1 cellular context compared by ENCODE assay signal in the genomic region with DNA sequence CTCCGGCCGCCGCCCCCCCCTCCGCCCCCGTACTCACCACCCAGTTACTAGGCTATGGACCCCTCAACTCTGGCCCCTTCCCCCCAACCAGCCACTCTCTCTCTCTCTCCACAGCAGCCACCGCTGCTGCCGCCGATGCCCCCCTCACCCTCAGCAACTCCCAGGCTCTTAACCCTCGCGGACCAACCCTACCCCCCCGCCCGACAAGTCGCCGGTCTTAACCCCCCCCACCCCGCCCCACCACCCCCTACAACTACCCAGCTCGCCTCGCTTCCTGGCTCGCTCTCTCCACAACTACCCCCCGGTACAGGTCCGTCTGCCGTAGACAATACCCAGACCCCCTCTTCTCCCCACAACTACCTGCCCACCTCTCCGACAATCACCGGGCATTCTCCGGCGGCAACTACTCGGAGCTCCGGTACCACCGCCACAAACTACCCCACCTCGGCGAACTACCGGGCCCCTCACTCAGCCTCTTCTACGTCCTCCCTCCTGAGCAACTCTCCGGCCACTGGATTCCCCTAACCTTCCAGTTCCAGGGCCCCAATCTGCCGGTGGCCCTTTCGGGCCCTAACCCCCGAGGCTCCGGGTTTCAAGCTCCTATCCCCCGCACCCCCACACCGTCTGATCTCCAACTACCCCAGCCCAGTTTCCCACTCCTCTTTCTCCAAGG.
TF ChIP-seq lines count a peak whose summit lies in the region.

No MANE protein-coding gene starts in this region.

TF ChIP-seq in K562, 482 proteins besides CTCF, POLR2A, EP300 and RAD21:
- TF ChIP-seq HCFC1 (IDR thresholded peaks at IDR 0.05; ENCODE audit: low read depth, low read length) = no peak
- TF ChIP-seq, protein P1, sequence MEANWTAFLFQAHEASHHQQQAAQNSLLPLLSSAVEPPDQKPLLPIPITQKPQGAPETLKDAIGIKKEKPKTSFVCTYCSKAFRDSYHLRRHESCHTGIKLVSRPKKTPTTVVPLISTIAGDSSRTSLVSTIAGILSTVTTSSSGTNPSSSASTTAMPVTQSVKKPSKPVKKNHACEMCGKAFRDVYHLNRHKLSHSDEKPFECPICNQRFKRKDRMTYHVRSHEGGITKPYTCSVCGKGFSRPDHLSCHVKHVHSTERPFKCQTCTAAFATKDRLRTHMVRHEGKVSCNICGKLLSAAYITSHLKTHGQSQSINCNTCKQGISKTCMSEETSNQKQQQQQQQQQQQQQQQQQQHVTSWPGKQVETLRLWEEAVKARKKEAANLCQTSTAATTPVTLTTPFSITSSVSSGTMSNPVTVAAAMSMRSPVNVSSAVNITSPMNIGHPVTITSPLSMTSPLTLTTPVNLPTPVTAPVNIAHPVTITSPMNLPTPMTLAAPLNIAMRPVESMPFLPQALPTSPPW (CRISPR knock-in tag; IDR thresholded peaks at IDR 0.05) = peak; percentile 27
- TF ChIP-seq ZNF740 (CRISPR knock-in tag; IDR thresholded peaks at IDR 0.05) = peak; percentile 10; the same call in 1 of the 2 replicates
- peak in 1 of 2 experiments; percentile 28; a peak in 2 of 4 replicates for TF ChIP-seq ZNF740 (tag; IDR thresholded peaks at IDR 0.05)
- peak; percentile 26 for TF ChIP-seq RBBP5 (IDR thresholded peaks at IDR 0.05; ENCODE audit: borderline replicate concordance, insufficient read depth, low read length, poor library complexity, severe bottlenecking)
- TF ChIP-seq, protein P2, sequence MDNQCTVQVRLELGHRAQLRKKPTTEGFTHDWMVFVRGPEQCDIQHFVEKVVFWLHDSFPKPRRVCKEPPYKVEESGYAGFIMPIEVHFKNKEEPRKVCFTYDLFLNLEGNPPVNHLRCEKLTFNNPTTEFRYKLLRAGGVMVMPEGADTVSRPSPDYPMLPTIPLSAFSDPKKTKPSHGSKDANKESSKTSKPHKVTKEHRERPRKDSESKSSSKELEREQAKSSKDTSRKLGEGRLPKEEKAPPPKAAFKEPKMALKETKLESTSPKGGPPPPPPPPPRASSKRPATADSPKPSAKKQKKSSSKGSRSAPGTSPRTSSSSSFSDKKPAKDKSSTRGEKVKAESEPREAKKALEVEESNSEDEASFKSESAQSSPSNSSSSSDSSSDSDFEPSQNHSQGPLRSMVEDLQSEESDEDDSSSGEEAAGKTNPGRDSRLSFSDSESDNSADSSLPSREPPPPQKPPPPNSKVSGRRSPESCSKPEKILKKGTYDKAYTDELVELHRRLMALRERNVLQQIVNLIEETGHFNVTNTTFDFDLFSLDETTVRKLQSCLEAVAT (IDR thresholded peaks at IDR 0.05) = peak in 1 of 2 experiments; percentile 59; a peak in 1 of 4 replicates
- TF ChIP-seq NCOA6 (IDR thresholded peaks at IDR 0.05) = no peak
- peak; percentile 31 for TF ChIP-seq TAF1 (IDR thresholded peaks at IDR 0.05; ENCODE audit: control insufficient read depth, extremely low read depth, insufficient read depth, low read length, severe bottlenecking)
- TF ChIP-seq ELF4 (CRISPR knock-in tag; IDR thresholded peaks at IDR 0.05) = 0 out of 2 replicates have a peak, but pooled peaks have one; percentile 53
- TF ChIP-seq FOXM1 (IDR thresholded peaks at IDR 0.05; ENCODE audit: low read depth) = no peak
- 0 out of 2 replicates have a peak, but pooled peaks have one; percentile 2 for TF ChIP-seq FOXM1 (CRISPR knock-in tag; IDR thresholded peaks at IDR 0.05; ENCODE audit: low read depth)
- TF ChIP-seq FOXA1 (IDR thresholded peaks at IDR 0.05; ENCODE audit: borderline replicate concordance) = no peak
- peak; percentile 63 for TF ChIP-seq CHD1 (IDR thresholded peaks at IDR 0.05; ENCODE audit: low read length)
TF ChIP-seq in K562: peak in this region for 8.
